11 cellular contexts compared by ENCODE assay signal in the genomic region with DNA sequence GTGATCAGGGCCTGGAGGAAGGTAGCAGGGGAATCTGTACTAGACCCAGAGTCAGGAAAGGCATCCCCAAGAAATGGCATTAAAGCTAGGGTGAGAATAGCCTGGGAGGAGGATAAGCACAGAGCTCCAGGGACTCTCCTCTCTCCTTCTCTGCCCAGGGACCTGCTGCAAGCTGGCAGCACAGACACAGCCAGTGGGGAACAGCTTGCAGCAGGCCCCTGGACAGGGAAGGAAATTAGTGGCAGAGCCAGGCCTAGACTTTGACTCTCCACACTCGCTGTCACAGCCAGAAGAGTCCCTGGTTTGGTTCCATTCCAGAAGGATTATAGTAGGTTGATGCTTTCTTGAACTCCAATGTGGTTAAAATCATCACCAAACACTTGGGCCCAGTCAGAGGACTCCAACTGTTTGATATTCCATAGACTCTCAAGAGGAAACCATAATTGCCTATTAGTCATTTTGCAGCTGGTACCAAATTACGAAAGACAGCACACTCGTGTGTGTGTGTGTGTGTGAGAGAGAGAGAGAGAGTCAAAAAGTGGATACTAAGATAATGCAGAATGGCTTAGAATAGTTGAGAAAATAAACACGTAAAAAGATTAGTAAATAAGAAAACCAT.
DNase-seq lines count a peak whose midpoint lies in the region; ATAC-seq, FAIRE-seq and TF ChIP-seq lines count a peak whose summit lies in the region.
"Had no signal": no experiment of that assay in that cellular context is flagged by ENCODE, and none has a peak within 500 bp of the region (broad histone marks: within the 10 kb centered on the region; RNA-seq: fewer than 3 reads in every experiment).

No MANE protein-coding gene starts in this region.

- no peaks in the 10 kb centered on the region for H3K23me2 ChIP-seq in H1 (ENCODE audit: low read depth, low read length)

- CTCF ChIA-PET in AG04449 (lab: Yijun Ruan, JAX): interaction anchor here (0.9 to 3.1 kb wide), 6 partner anchors 9 to 237 kb away, joined by 3 to 15 read pairs (median 8); no protein-coding TSS in a partner anchor
- CTCF ChIA-PET in H1 (lab: Charles Lee; ENCODE audit: partially characterized antibody): interaction anchor here (0.6 to 7.1 kb wide), 5 partner anchors 9 to 379 kb away, joined by 3 to 46 read pairs (median 12); no protein-coding TSS in a partner anchor

- H3K23ac ChIP-seq in H1 (ENCODE audit: insufficient read length): no peak overlapping the region

- H2BK120ac ChIP-seq in H1 (replicated peaks; ENCODE audit: low read depth, low read length): no peak overlapping the region

- no peak overlapping the region for H3K9ac ChIP-seq in H1 (replicated peaks in 1 of 4; ENCODE audit: extremely low read depth in 1 of 4, low read depth in 3 of 4, low read length in 3 of 4)

- no peak overlapping the region for H2BK5ac ChIP-seq in H1 (ENCODE audit: low read depth, low read length)

- no peak overlapping the region for H3K4ac ChIP-seq in H1 (replicated peaks; ENCODE audit: insufficient read length, low read depth, low read length)

- H3K4me1 ChIP-seq in H1 (replicated peaks in 1 of 4; ENCODE audit: control insufficient read depth in 3 of 4, insufficient read depth in 4 of 4, low read length in 3 of 4): no peaks in the 10 kb centered on the region

- POLR2A ChIA-PET in AG04449 (lab: Yijun Ruan, JAX) (interaction anchor here (0.6 to 1.3 kb wide), 2 partner anchors 115 to 680 kb away, joined by 3 read pairs; no protein-coding TSS in a partner anchor), H1 (lab: Charles Lee; ENCODE audit: partially characterized antibody) (no interaction called here)

- H3K27ac ChIP-seq in H1 (ENCODE audit: low read depth, low read length): no peak overlapping the region

- no peak for TF ChIP-seq EP300 in H1 (IDR thresholded peaks at IDR 0.05; ENCODE audit: borderline replicate concordance in 1 of 2, low read depth in 2 of 2, low read length in 2 of 2)

- no peak overlapping the region for H2AK5ac ChIP-seq in H1 (ENCODE audit: low read depth, low read length)

- H3K36me3 ChIP-seq in H1 (ENCODE audit: control insufficient read depth in 2 of 4, insufficient read depth in 4 of 4, low read length in 3 of 4): no peaks in the 10 kb centered on the region

- no peak overlapping the region for H3K18ac ChIP-seq in H1 (ENCODE audit: extremely low read depth, low read length)

- no peaks in the 10 kb centered on the region for H3K27me3 ChIP-seq in H1 (replicated peaks in 1 of 4; ENCODE audit: control insufficient read depth in 3 of 4, extremely low read depth in 1 of 4, insufficient read depth in 3 of 4, low read length in 3 of 4)

- no peak overlapping the region for H4K5ac ChIP-seq in H1 (ENCODE audit: insufficient read length, low read depth, low read length)

- H4K8ac ChIP-seq in H1 (ENCODE audit: extremely low read depth, insufficient read depth, low read length): no peak overlapping the region

- H2BK15ac ChIP-seq in H1 (ENCODE audit: low read length): no peak overlapping the region

- no peak overlapping the region for H3K4me2 ChIP-seq in H1 (ENCODE audit: insufficient read depth in 1 of 2, low read depth in 2 of 2, low read length in 2 of 2)

- no peak overlapping the region for H3K4me3 ChIP-seq in AG04449 (ENCODE audit: low read depth, low read length)
- H3K4me3 ChIP-seq in H1 (ENCODE audit: extremely low read depth in 1 of 4, insufficient read depth in 2 of 4, low read depth in 3 of 4, low read length in 4 of 4): no peak overlapping the region

- H2BK12ac ChIP-seq in H1 (ENCODE audit: low read depth, low read length): no peak overlapping the region

- TF ChIP-seq CTCF in AG04449 (IDR thresholded peaks at IDR 0.05; ENCODE audit: insufficient read depth, low read length, missing control alignments) (no peak), H1 (IDR thresholded peaks at IDR 0.05; ENCODE audit: control extremely low read depth in 1 of 3, insufficient read depth in 1 of 3, low read depth in 1 of 3, low read length in 3 of 3) (no peak)

- ATAC-seq in HG02623 (IDR thresholded peaks at IDR 0.05; ENCODE audit: unreplicated experiment) (no peak), HG03521 (IDR thresholded peaks at IDR 0.05; ENCODE audit: unreplicated experiment) (no peak), GM18867 (IDR thresholded peaks at IDR 0.05; ENCODE audit: unreplicated experiment) (no peak)
- ATAC-seq: HCT116, Panc1 had no signal

- H3K56ac ChIP-seq in H1 (replicated peaks; ENCODE audit: insufficient read length, low read depth, low read length): no peak overlapping the region

- H4K91ac ChIP-seq in H1 (replicated peaks; ENCODE audit: insufficient read length, low read length): no peak overlapping the region

- no peak for FAIRE-seq in H1 (lab: Jason Lieb, UNC)

- no peaks in the 10 kb centered on the region for H4K20me1 ChIP-seq in H1 (replicated peaks in 1 of 2; ENCODE audit: control insufficient read depth in 1 of 2, insufficient read depth in 2 of 2, low read length in 2 of 2)

- no peaks in the 10 kb centered on the region for H3K79me1 ChIP-seq in H1 (ENCODE audit: low read depth, low read length)

- TF ChIP-seq POLR2A in H1 (IDR thresholded peaks at IDR 0.05; ENCODE audit: control extremely low read depth in 1 of 2, low read depth in 2 of 2, low read length in 2 of 2): no peak

- H3K79me2 ChIP-seq in H1 (ENCODE audit: control insufficient read depth in 1 of 2, insufficient read depth in 2 of 2, low read length in 2 of 2): no peaks in the 10 kb centered on the region

- DNase-seq in AG04449 (ENCODE audit: low read depth, low spot score): peak; percentile 88
- peak; percentile 89 for DNase-seq in HCEC 1CT
- peak; percentile 84 for DNase-seq in NCI-H446 treated with DMSO at 0.1 percent for 48 hours (lab: John Stamatoyannopoulos, UW)
- DNase-seq in H1 (ENCODE audit: low read depth in 1 of 2, low spot score in 2 of 2): no peak
- no peak for DNase-seq in GOT3 (lab: John Stamatoyannopoulos, UW)
- DNase-seq: activated naive CD4-positive, alpha-beta T cell treated with anti-CD3 and anti-CD28 coated beads, Interleukin-2, amount 50 U/mL, for 16 hours had no signal

- H3K14ac ChIP-seq in H1 (ENCODE audit: insufficient read length): peak overlapping the region; percentile 42

- TF ChIP-seq RAD21 in H1 (IDR thresholded peaks at IDR 0.05 in 1 of 2, conservative IDR thresholded peaks at IDR 0.05 in 1 of 2; ENCODE audit: low read depth in 2 of 2, low read length in 2 of 2): no peak

- no peaks in the 10 kb centered on the region for H3K9me3 ChIP-seq in H1 (ENCODE audit: insufficient read depth in 2 of 2, low read depth in 1 of 2, low read length in 1 of 2)

- WGBS in H1 (ENCODE audit: extremely low coverage in 1 of 2, insufficient coverage in 1 of 2, insufficient read length in 1 of 2, insufficient replicate concordance in 2 of 2, low coverage in 1 of 2, low lambda C conversion rate in 2 of 2, missing lambda C conversion rate in 1 of 2), 2 experiments: 69% methylated on average over 4 of the region's 4 CpGs; no CpG with 5 or more reads in 1 of the 2 experiments

- no peak overlapping the region for H2AFZ ChIP-seq in H1 (ENCODE audit: low read length)

- no peak overlapping the region for H2BK20ac ChIP-seq in H1 (ENCODE audit: low read length)

TF ChIP-seq in H1, 55 proteins besides CTCF, POLR2A, EP300 and RAD21:
- TF ChIP-seq ZNF274 (IDR thresholded peaks at IDR 0.05; ENCODE audit: borderline replicate concordance, extremely low read depth, low read length) (no peak), BRCA1 (IDR thresholded peaks at IDR 0.05; ENCODE audit: low read depth, low read length) (no peak), RFX5 (IDR thresholded peaks at IDR 0.05; ENCODE audit: borderline replicate concordance, low read depth, low read length) (no peak), SIX5 (IDR thresholded peaks at IDR 0.05; ENCODE audit: low read depth, low read length) (no peak)

Comparison
In these comparisons a context has a peak if more than half of its experiments do, and no peak if none do; other contexts are left out.
1. DNase-seq: peak in AG04449 (single experiment), HCEC 1CT (single experiment) and NCI-H446 treated with DMSO at 0.1 percent for 48 hours (single experiment); none in H1 (0 of 2) and GOT3 (single experiment).